ENCODE assay signal across 8 cellular contexts in the genomic region with DNA sequence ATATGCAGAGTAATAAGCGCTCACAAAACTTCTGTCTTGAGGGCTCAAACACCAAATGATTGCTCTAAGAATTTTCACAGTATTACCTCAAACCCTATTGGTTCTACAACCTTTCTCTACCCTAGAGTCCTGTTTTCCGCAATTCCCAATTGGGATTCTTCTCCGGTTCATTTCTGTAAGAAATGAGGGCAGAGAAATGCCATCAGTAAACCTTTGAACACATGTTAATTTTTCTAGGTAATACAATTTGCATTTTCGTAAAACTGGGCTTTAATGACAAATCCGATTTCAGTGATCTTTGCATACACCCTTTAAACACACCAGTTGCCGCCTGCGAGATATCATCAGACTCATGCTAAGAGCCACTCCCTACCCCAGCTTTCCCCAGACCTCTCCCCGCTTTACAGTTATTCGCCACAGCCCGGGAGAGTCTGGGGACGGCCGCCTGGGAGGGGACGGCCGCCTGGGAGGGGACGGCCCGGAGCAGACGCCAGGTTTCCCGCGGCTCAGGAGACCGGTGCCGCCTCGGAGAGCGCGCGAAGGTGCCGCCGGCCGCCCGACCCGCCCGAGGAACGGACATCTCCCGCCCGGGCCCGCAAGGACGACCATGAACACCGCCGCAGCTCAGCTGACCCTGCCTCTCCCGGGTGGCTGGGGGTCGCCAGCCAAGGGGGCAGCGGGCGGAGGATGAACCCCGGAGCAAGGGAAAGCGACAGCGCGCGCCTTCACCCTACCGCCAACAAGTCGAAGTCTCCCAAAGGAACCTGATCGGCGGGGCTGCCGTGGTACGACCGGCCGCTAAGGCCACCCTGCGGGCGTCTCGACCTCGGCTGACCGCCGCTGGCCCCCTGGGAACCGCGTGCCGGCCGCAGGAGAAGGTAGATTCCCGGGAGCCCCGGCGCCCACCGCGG. TPM values are rescaled to one million over a fixed set of nuclear protein-coding genes. Genes with fewer than 3 reads are reported as not detected.
DNase-seq lines count a peak whose midpoint lies in the region; ATAC-seq and TF ChIP-seq lines count a peak whose summit lies in the region.

No MANE protein-coding gene starts in this region.

- peak overlapping the region; percentile 82 to 92 for H3K27ac ChIP-seq in ovary

- DNase-seq in CMK (ENCODE audit: low read depth) (peak; percentile 14), NCI-H526 (lab: John Stamatoyannopoulos, UW) (peak; percentile 69 to 87), head of caudate nucleus (peak in 30 of 42 donors; percentile 11 to 73 (median 42)), ovary (no peak), hippocampal formation (lab: John Stamatoyannopoulos, UW) (no peak)
- peak; percentile 47 for DNase-seq in activated naive CD4-positive, alpha-beta T cell treated with anti-CD3 and anti-CD28 coated beads for 36 hours

- peaks cover 5% of the 10 kb centered on the region for H3K36me3 Mint-ChIP-seq in activated naive CD4-positive, alpha-beta T cell treated with anti-CD3 and anti-CD28 coated beads for 36 hours (ENCODE audit: low read depth)

- no peaks in the 10 kb centered on the region for H3K27me3 ChIP-seq in ovary

- peaks cover 31% of the 10 kb centered on the region for H3K4me1 Mint-ChIP-seq in activated naive CD4-positive, alpha-beta T cell treated with anti-CD3 and anti-CD28 coated beads for 36 hours (ENCODE audit: low read depth)

- intact Hi-C loops in activated naive CD4-positive, alpha-beta T cell treated with anti-CD3 and anti-CD28 coated beads for 36 hours (cut with micrococcal nuclease), result loop anchor here (1.0 to 10.0 kb wide), 4 partner anchors 34 to 1592 kb away; partner anchors contain the start of gene RDH14
- intact Hi-C loops in head of caudate nucleus (cut with DNase I) (no loop called here), ovary (cut with DNase I) (no loop called here)

- peak; percentile 56 for TF ChIP-seq POLR2A in ovary (IDR thresholded peaks at IDR 0.05)

- TF ChIP-seq CTCF in ovary (IDR thresholded peaks at IDR 0.05), result no peak

- H3K9me3 Mint-ChIP-seq in activated naive CD4-positive, alpha-beta T cell treated with anti-CD3 and anti-CD28 coated beads for 36 hours, result no peaks in the 10 kb centered on the region

- 1 to 2% (median 1%) methylated on average over 51 to 70 of the region's 70 CpGs for WGBS in ovary, 3 donors

- CTCF ChIA-PET in activated naive CD4-positive, alpha-beta T cell treated with anti-CD3 and anti-CD28 coated beads for 36 hours (lab: Charles Lee), result interaction anchor here (1.2 kb wide), 1 partner anchor 106 kb away, joined by 3 read pairs; no protein-coding TSS in a partner anchor

- H3K4me3 ChIP-seq in ovary, result peak overlapping the region; percentile 97

- TF ChIP-seq EP300 in ovary (IDR thresholded peaks at IDR 0.05), result no peak

- H3K27me3 Mint-ChIP-seq in activated naive CD4-positive, alpha-beta T cell treated with anti-CD3 and anti-CD28 coated beads for 36 hours (ENCODE audit: low read depth), result no peaks in the 10 kb centered on the region

- H3K4me1 ChIP-seq in ovary (ENCODE audit: insufficient read depth), result peaks cover 4% of the 10 kb centered on the region

- peak; percentile 32 for ATAC-seq in GM18870 (IDR thresholded peaks at IDR 0.05; ENCODE audit: unreplicated experiment)
- peak; percentile 46 for ATAC-seq in HG03064 (IDR thresholded peaks at IDR 0.05; ENCODE audit: low read depth, unreplicated experiment)

- H3K36me3 ChIP-seq in ovary, result no peaks in the 10 kb centered on the region

- no peaks in the 10 kb centered on the region for H3K9me3 ChIP-seq in ovary

- H3K27ac Mint-ChIP-seq in activated naive CD4-positive, alpha-beta T cell treated with anti-CD3 and anti-CD28 coated beads for 36 hours, result peak overlapping the region; percentile 96

- peak overlapping the region; percentile 85 for H3K4me3 Mint-ChIP-seq in activated naive CD4-positive, alpha-beta T cell treated with anti-CD3 and anti-CD28 coated beads for 36 hours

RNA-seq across cellular contexts. Expression of gene SMC6, which starts 0.5 kb away (rescaled TPM):
- total RNA-seq in activated naive CD4-positive, alpha-beta T cell treated with anti-CD3 and anti-CD28 coated beads for 36 hours, result 10 to 100 TPM; 21.6 to 22.8 TPM
- 10 to 100 TPM; 10.2 to 16.8 (median 13.2) TPM for total RNA-seq in ovary
- polyA plus RNA-seq in ovary, result 10 to 100 TPM in 1 of 2 donors, 1 to 10 TPM in 1; 6.6 to 12.3 TPM

RNA-seq across cellular contexts. Expression of gene GEN1, which starts 0.8 kb away (rescaled TPM):
- total RNA-seq in activated naive CD4-positive, alpha-beta T cell treated with anti-CD3 and anti-CD28 coated beads for 36 hours, result 10 to 100 TPM; 13.4 to 15.5 TPM
- 1 to 10 TPM; 1.0 to 4.7 (median 2.3) TPM for total RNA-seq in ovary
- 1 to 10 TPM in 1 of 2 donors, under 1 TPM in 1; 0.77 to 2.8 TPM for polyA plus RNA-seq in ovary

Comparison
In these comparisons a context has a peak if more than half of its experiments do, and no peak if none do; other contexts are left out.
1. DNase-seq: peak in CMK (single experiment), NCI-H526 (2 of 2), activated naive CD4-positive, alpha-beta T cell treated with anti-CD3 and anti-CD28 coated beads for 36 hours (single experiment) and head of caudate nucleus (30 of 42); none in ovary (0 of 5) and hippocampal formation (0 of 2).